In genomic region chr1:96538001-96538649, GRCh38 we compare ENCODE assay signal across 9 cellular contexts.
DNase-seq lines count a peak whose midpoint lies in the region; ATAC-seq, FAIRE-seq and TF ChIP-seq lines count a peak whose summit lies in the region.
"Had no signal": no experiment of that assay in that cellular context is flagged by ENCODE, and none has a peak within 500 bp of the region (broad histone marks: within the 10 kb centered on the region; RNA-seq: fewer than 3 reads in every experiment).

No MANE protein-coding gene starts in this region.

- H3K4me2 ChIP-seq in OCI-LY3 (ENCODE audit: low read length), result 0 out of 2 replicates have a peak overlapping the region, but pooled peaks have one; percentile 7
- H3K4me2 ChIP-seq in neural cell (ENCODE audit: low read length), result peak overlapping the region; percentile 29

- H3K4me3 Mint-ChIP-seq in activated T-cell treated with anti-CD3 and anti-CD28 coated beads, Interleukin-2, amount 50 U/mL, for 24 hours, result no peak overlapping the region

- H3K79me2 ChIP-seq in OCI-LY3 (ENCODE audit: low read length) (no peaks in the 10 kb centered on the region), neural cell (replicated peaks; ENCODE audit: insufficient read depth, low read length) (no peaks in the 10 kb centered on the region)

- no peaks in the 10 kb centered on the region for H3K4me1 Mint-ChIP-seq in activated T-cell treated with anti-CD3 and anti-CD28 coated beads, Interleukin-2, amount 50 U/mL, for 24 hours (ENCODE audit: low read depth)

- ATAC-seq in HG02798 (IDR thresholded peaks at IDR 0.05; ENCODE audit: poor library complexity, unreplicated experiment), result no peak

- no peaks in the 10 kb centered on the region for H3K4me1 ChIP-seq in OCI-LY3 (ENCODE audit: low read length)

- H3K9ac ChIP-seq in OCI-LY3 (ENCODE audit: low read length), result no peak overlapping the region
- H3K9ac ChIP-seq in neural cell (ENCODE audit: low read length), result peak overlapping the region; percentile 28

- no peaks in the 10 kb centered on the region for H3K9me2 ChIP-seq in neural cell (ENCODE audit: insufficient read depth, low read length)

- H3K27me3 Mint-ChIP-seq in activated T-cell treated with anti-CD3 and anti-CD28 coated beads, Interleukin-2, amount 50 U/mL, for 24 hours, result no peaks in the 10 kb centered on the region

- H3K36me3 ChIP-seq in OCI-LY3 (replicated peaks; ENCODE audit: low read depth, low read length), result no peaks in the 10 kb centered on the region
- H3K36me3 ChIP-seq in neural cell (ENCODE audit: insufficient read depth, low read length), result no peaks in the 10 kb centered on the region

- H3K27ac ChIP-seq in OCI-LY3 (ENCODE audit: low read length) (no peak overlapping the region), neural cell (ENCODE audit: low read length) (peak overlapping the region; percentile 57)

- H4K20me1 ChIP-seq in OCI-LY3 (ENCODE audit: insufficient read depth, low read length), result no peaks in the 10 kb centered on the region
- no peaks in the 10 kb centered on the region for H4K20me1 ChIP-seq in neural cell (ENCODE audit: insufficient read depth)

- no peaks in the 10 kb centered on the region for H3K27me3 ChIP-seq in OCI-LY3 (ENCODE audit: low read depth, low read length)
- H3K27me3 ChIP-seq in neural cell (ENCODE audit: insufficient read depth, low read depth, low read length), result no peaks in the 10 kb centered on the region

- FAIRE-seq in GM12891 (lab: Jason Lieb, UNC), result no peak

- H3K9me3 Mint-ChIP-seq in activated T-cell treated with anti-CD3 and anti-CD28 coated beads, Interleukin-2, amount 50 U/mL, for 24 hours, result no peaks in the 10 kb centered on the region

- no peaks in the 10 kb centered on the region for H3F3A ChIP-seq in neural cell (ENCODE audit: insufficient read depth, low read length, poor library complexity, severe bottlenecking)

- no peak for TF ChIP-seq POLR2A in GM12891 (IDR thresholded peaks at IDR 0.05; ENCODE audit: low read depth, low read length)

- TF ChIP-seq CTCF in AG10803 (conservative IDR thresholded peaks at IDR 0.05; ENCODE audit: low read length) (peak; percentile 42), OCI-LY3 (IDR thresholded peaks at IDR 0.05; ENCODE audit: low read depth, low read length) (peak; percentile 17), fibroblast of pulmonary artery (IDR thresholded peaks at IDR 0.05; ENCODE audit: low read length, missing control alignments) (peak; percentile 44), neural cell (IDR thresholded peaks at IDR 0.05; ENCODE audit: poor library complexity, severe bottlenecking) (no peak)

- DNase-seq in AG10803 (ENCODE audit: low read depth) (peak; percentile 81), fibroblast of pulmonary artery (ENCODE audit: low read depth) (peak; percentile 97), GM12891 (ENCODE audit: insufficient read length, low spot score) (no peak)
- DNase-seq in activated effector memory CD4-positive, alpha-beta T cell treated with Interleukin-2 at 50 U/mL for 16 hours, result no peak
- no peak for DNase-seq in activated T-cell treated with anti-CD3 and anti-CD28 coated beads, Interleukin-2, amount 50 U/mL, for 24 hours
- DNase-seq: DND-41 had no signal

- H3K9me3 ChIP-seq in OCI-LY3 (ENCODE audit: insufficient read depth, low read length) (no peaks in the 10 kb centered on the region), neural cell (ENCODE audit: low read length) (no peaks in the 10 kb centered on the region)

- no peak for TF ChIP-seq EP300 in neural cell (conservative IDR thresholded peaks at IDR 0.05; ENCODE audit: poor library complexity, severe bottlenecking)

- no peak overlapping the region for H2AFZ ChIP-seq in OCI-LY3 (ENCODE audit: low read depth, low read length)
- H2AFZ ChIP-seq in neural cell (ENCODE audit: low read depth, low read length), result no peak overlapping the region

- H3K27ac Mint-ChIP-seq in activated T-cell treated with anti-CD3 and anti-CD28 coated beads, Interleukin-2, amount 50 U/mL, for 24 hours, result no peak overlapping the region

- TF ChIP-seq RAD21 in neural cell (conservative IDR thresholded peaks at IDR 0.05), result no peak

- H3K36me3 Mint-ChIP-seq in activated T-cell treated with anti-CD3 and anti-CD28 coated beads, Interleukin-2, amount 50 U/mL, for 24 hours (ENCODE audit: low read depth), result no peaks in the 10 kb centered on the region

- H3K4me3 ChIP-seq in AG10803 (ENCODE audit: low read length) (no peak overlapping the region), OCI-LY3 (ENCODE audit: low read length) (no peak overlapping the region), fibroblast of pulmonary artery (replicated peaks; ENCODE audit: low read depth, low read length) (no peak overlapping the region), neural cell (ENCODE audit: low read length) (peak overlapping the region; percentile 1)

TF ChIP-seq in neural cell, 6 proteins besides CTCF, POLR2A, EP300 and RAD21:
- TF ChIP-seq POLR2AphosphoS5 (IDR thresholded peaks at IDR 0.05), result no peak

TF ChIP-seq in GM12891, 5 proteins besides CTCF, POLR2A, EP300 and RAD21:
- TF ChIP-seq PAX5 (IDR thresholded peaks at IDR 0.05; ENCODE audit: insufficient read depth, low read length, severe bottlenecking), result no peak
- TF ChIP-seq TAF1 (IDR thresholded peaks at IDR 0.05; ENCODE audit: low read depth, low read length), result no peak
- no peak for TF ChIP-seq SPI1 (IDR thresholded peaks at IDR 0.05; ENCODE audit: low read depth, low read length)
- no peak for TF ChIP-seq POU2F2 (IDR thresholded peaks at IDR 0.05; ENCODE audit: low read depth, low read length)
- TF ChIP-seq POLR2AphosphoS5 (IDR thresholded peaks at IDR 0.05; ENCODE audit: low read depth, low read length), result no peak

Comparison
In these comparisons a context has a peak if more than half of its experiments do, and no peak if none do; other contexts are left out.
1. DNase-seq: peak in AG10803 (single experiment) and fibroblast of pulmonary artery (single experiment); none in activated effector memory CD4-positive, alpha-beta T cell treated with Interleukin-2 at 50 U/mL for 16 hours (single experiment), activated T-cell treated with anti-CD3 and anti-CD28 coated beads, Interleukin-2, amount 50 U/mL, for 24 hours (single experiment) and GM12891 (single experiment).